ENCODE assay signal across 13 cellular contexts in genomic region chr11:81725691-81726090, GRCh38.
"Had no signal": no experiment of that assay in that cellular context is flagged by ENCODE, and none has a peak within 500 bp of the region (broad histone marks: within the 10 kb centered on the region; RNA-seq: fewer than 3 reads in every experiment).

No MANE protein-coding gene starts in this region.

- H3K36me3 ChIP-seq: ascending aorta, left lung, sigmoid colon, SJSA1, upper lobe of right lung had no signal

- H3K9me3 ChIP-seq: SJSA1 had no signal

- H3K27me3 ChIP-seq: ascending aorta, left lung, sigmoid colon, SJSA1, upper lobe of right lung had no signal

- H3K4me1 ChIP-seq: ascending aorta, left lung, sigmoid colon, SJSA1, upper lobe of right lung had no signal

- ATAC-seq: left lung, upper lobe of right lung had no signal

- H3K27ac ChIP-seq: ascending aorta, left lung, sigmoid colon, SJSA1, upper lobe of right lung had no signal

- DNase-seq: activated CD4-positive, alpha-beta memory T cell treated with anti-CD3 and anti-CD28 coated beads for 36 hours; activated gamma-delta T cell; activated naive CD8-positive, alpha-beta T cell treated with anti-CD3 and anti-CD28 coated beads, Interleukin-2, amount 10 ng/mL, durations not matched to agents 7 days and 5 days; activated T-cell treated with anti-CD3 and anti-CD28 coated beads, Interleukin-2, amount 50 U/mL, for 4 hours; islet precursor cell; left lung; nephron progenitor cell; sigmoid colon; stimulated activated CD4-positive, alpha-beta T cell treated with anti-CD3 and anti-CD28 coated beads, Interleukin-4, amount 100 ng/mL, for 1 hour; stimulated activated CD8-positive, alpha-beta memory T cell treated with anti-CD3 and anti-CD28 coated beads, Interleukin-4, amount 100 ng/mL, for 48 hours; upper lobe of right lung had no signal

- H3K4me3 ChIP-seq: ascending aorta, left lung, sigmoid colon, SJSA1, upper lobe of right lung had no signal
